Comparison of ENCODE assay signal across 2 cellular contexts in the genomic region with DNA sequence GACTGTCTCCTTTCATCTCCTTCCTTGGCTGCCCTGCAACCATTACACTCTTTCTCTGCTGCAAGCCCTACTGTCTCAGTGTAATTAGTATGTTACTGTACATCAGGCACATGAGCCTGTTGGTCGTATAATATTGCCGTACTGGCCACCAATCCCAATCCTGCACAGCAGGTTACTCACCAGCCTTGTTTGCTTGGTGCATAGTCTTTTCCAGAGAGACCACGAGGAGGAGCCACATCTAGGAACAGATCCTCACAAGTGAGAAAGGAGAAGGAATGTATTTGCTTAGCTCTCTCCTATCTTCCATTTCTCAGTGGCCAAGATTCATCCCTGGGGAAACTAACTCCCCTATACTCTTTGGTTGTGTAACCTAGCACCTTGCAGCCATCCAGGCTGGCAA.
TF ChIP-seq lines count a peak whose summit lies in the region.

No MANE protein-coding gene starts in this region.

TF ChIP-seq in HCT116, 20 proteins besides CTCF, POLR2A, EP300 and RAD21 (continued from another document):
- TF ChIP-seq REST (IDR thresholded peaks at IDR 0.05; ENCODE audit: low read depth): no peak
- no peak for TF ChIP-seq EZH2phosphoT487 (IDR thresholded peaks at IDR 0.05; ENCODE audit: borderline replicate concordance)
- TF ChIP-seq, protein P1, sequence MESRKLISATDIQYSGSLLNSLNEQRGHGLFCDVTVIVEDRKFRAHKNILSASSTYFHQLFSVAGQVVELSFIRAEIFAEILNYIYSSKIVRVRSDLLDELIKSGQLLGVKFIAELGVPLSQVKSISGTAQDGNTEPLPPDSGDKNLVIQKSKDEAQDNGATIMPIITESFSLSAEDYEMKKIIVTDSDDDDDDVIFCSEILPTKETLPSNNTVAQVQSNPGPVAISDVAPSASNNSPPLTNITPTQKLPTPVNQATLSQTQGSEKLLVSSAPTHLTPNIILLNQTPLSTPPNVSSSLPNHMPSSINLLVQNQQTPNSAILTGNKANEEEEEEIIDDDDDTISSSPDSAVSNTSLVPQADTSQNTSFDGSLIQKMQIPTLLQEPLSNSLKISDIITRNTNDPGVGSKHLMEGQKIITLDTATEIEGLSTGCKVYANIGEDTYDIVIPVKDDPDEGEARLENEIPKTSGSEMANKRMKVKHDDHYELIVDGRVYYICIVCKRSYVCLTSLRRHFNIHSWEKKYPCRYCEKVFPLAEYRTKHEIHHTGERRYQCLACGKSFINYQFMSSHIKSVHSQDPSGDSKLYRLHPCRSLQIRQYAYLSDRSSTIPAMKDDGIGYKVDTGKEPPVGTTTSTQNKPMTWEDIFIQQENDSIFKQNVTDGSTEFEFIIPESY (IDR thresholded peaks at IDR 0.05; ENCODE audit: extremely low read depth, insufficient replicate concordance, low read length): no peak

TF ChIP-seq in WTC11, 78 proteins besides CTCF, POLR2A, EP300 and RAD21 (continued from another document):
- TF ChIP-seq, protein P2, sequence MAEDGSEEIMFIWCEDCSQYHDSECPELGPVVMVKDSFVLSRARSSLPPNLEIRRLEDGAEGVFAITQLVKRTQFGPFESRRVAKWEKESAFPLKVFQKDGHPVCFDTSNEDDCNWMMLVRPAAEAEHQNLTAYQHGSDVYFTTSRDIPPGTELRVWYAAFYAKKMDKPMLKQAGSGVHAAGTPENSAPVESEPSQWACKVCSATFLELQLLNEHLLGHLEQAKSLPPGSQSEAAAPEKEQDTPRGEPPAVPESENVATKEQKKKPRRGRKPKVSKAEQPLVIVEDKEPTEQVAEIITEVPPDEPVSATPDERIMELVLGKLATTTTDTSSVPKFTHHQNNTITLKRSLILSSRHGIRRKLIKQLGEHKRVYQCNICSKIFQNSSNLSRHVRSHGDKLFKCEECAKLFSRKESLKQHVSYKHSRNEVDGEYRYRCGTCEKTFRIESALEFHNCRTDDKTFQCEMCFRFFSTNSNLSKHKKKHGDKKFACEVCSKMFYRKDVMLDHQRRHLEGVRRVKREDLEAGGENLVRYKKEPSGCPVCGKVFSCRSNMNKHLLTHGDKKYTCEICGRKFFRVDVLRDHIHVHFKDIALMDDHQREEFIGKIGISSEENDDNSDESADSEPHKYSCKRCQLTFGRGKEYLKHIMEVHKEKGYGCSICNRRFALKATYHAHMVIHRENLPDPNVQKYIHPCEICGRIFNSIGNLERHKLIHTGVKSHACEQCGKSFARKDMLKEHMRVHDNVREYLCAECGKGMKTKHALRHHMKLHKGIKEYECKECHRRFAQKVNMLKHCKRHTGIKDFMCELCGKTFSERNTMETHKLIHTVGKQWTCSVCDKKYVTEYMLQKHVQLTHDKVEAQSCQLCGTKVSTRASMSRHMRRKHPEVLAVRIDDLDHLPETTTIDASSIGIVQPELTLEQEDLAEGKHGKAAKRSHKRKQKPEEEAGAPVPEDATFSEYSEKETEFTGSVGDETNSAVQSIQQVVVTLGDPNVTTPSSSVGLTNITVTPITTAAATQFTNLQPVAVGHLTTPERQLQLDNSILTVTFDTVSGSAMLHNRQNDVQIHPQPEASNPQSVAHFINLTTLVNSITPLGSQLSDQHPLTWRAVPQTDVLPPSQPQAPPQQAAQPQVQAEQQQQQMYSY (CRISPR knock-in tag; IDR thresholded peaks at IDR 0.05): no peak
- no peak for TF ChIP-seq FOXK1 (CRISPR knock-in tag; IDR thresholded peaks at IDR 0.05)
- TF ChIP-seq NFE2L1 (CRISPR knock-in tag; IDR thresholded peaks at IDR 0.05): no peak
- no peak for TF ChIP-seq NR2C2 (CRISPR knock-in tag; IDR thresholded peaks at IDR 0.05)
- no peak for TF ChIP-seq OVOL2 (CRISPR knock-in tag; IDR thresholded peaks at IDR 0.05; ENCODE audit: borderline replicate concordance)
- TF ChIP-seq PRRX2 (CRISPR knock-in tag; IDR thresholded peaks at IDR 0.05): no peak
- no peak for TF ChIP-seq MXD4 (CRISPR knock-in tag; IDR thresholded peaks at IDR 0.05; ENCODE audit: borderline replicate concordance)
